Comparison of ENCODE assay signal across 12 cellular contexts in genomic region chr6:20868397-20869185, GRCh38.
A peak's percentile ranks its signal among the peaks of the same experiment; 100 is the strongest.
DNase-seq lines count a peak whose midpoint lies in the region; ATAC-seq, FAIRE-seq and TF ChIP-seq lines count a peak whose summit lies in the region.
"Had no signal": no experiment of that assay in that cellular context is flagged by ENCODE, and none has a peak within 500 bp of the region (broad histone marks: within the 10 kb centered on the region; RNA-seq: fewer than 3 reads in every experiment).

No MANE protein-coding gene starts in this region.

- ATAC-seq in left ventricle myocardium superior (peak; percentile 94), HG03342 (IDR thresholded peaks at IDR 0.05; ENCODE audit: unreplicated experiment) (no peak), GM19395 (IDR thresholded peaks at IDR 0.05; ENCODE audit: unreplicated experiment) (no peak)

- intact Hi-C loops in left ventricle myocardium superior (cut with micrococcal nuclease): no loop called here

- DNase-seq in COLO668 (lab: John Stamatoyannopoulos, UW; ENCODE audit: unreplicated experiment) (peak; percentile 77), NCI-H1417 treated with DMSO at 0.1 percent for 48 hours (lab: John Stamatoyannopoulos, UW) (peak; percentile 96), NCI-H510A (lab: John Stamatoyannopoulos, UW) (peak; percentile 68), left ventricle myocardium superior (peak; percentile 58), GM19240 (ENCODE audit: insufficient read length, low spot score) (no peak), GM12891 (ENCODE audit: insufficient read length, low spot score) (no peak)
- DNase-seq: GM23248, NCI-H1048 had no signal

- no peak for TF ChIP-seq POLR2A in GM12891 (IDR thresholded peaks at IDR 0.05; ENCODE audit: low read depth, low read length)

- no peak for FAIRE-seq in GM12891 (lab: Jason Lieb, UNC)
- FAIRE-seq: GM19239, HTR-8/SVneo had no signal

TF ChIP-seq in GM12891, 5 proteins besides CTCF, POLR2A, EP300 and RAD21:
- TF ChIP-seq PAX5 (IDR thresholded peaks at IDR 0.05; ENCODE audit: insufficient read depth, low read length, severe bottlenecking) (no peak), SPI1 (IDR thresholded peaks at IDR 0.05; ENCODE audit: low read depth, low read length) (no peak), POU2F2 (IDR thresholded peaks at IDR 0.05; ENCODE audit: low read depth, low read length) (no peak), TAF1 (IDR thresholded peaks at IDR 0.05; ENCODE audit: low read depth, low read length) (no peak), POLR2AphosphoS5 (IDR thresholded peaks at IDR 0.05; ENCODE audit: low read depth, low read length) (no peak)

Comparison
In these comparisons a context has a peak if more than half of its experiments do, and no peak if none do; other contexts are left out.
1. DNase-seq: peak in COLO668 (single experiment), NCI-H1417 treated with DMSO at 0.1 percent for 48 hours (single experiment), NCI-H510A (single experiment) and left ventricle myocardium superior (single experiment); none in GM19240 (single experiment) and GM12891 (single experiment).